ENCODE assay signal across 15 cellular contexts in the genomic region with DNA sequence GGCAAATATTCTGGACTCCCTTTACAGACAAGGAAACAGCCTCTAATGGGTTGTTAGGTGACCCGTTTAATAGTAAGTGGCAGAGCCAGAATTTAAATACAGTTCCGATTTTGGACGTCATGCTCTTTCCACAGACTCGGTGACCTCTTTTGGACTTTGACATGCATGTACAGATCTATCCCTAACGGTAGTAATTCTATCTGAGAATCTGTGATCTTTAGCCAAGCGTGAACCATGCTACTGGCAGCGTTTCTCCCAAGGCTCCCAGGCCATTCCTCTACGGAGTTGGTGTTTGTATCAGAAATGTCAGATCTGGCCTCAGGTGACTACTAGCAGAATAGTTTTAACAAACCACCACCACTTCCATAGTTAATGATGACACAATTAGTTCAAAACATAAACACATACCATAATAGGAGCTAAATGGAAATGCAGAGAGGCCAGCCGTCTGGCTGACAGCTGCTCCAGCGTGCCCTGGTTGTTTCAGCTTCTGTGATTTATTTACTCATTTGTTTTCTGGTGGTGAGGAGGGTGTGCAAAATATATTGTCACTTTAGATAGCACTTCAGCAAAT.
A peak's percentile ranks its signal among the peaks of the same experiment; 100 is the strongest.
DNase-seq lines count a peak whose midpoint lies in the region; ATAC-seq, FAIRE-seq and TF ChIP-seq lines count a peak whose summit lies in the region.
"Had no signal": no experiment of that assay in that cellular context is flagged by ENCODE, and none has a peak within 500 bp of the region (broad histone marks: within the 10 kb centered on the region; RNA-seq: fewer than 3 reads in every experiment).

No MANE protein-coding gene starts in this region.

- no peaks in the 10 kb centered on the region for H3K27me3 ChIP-seq in astrocyte (ENCODE audit: insufficient read depth, low read length)

- no peaks in the 10 kb centered on the region for H3K36me3 Mint-ChIP-seq in astrocyte (ENCODE audit: low read depth, unreplicated experiment)
- no peaks in the 10 kb centered on the region for H3K36me3 Mint-ChIP-seq in nephron progenitor cell (ENCODE audit: low read depth)
- H3K36me3 Mint-ChIP-seq in activated naive CD8-positive, alpha-beta T cell treated with anti-CD3 and anti-CD28 coated beads, Interleukin-2, amount 50 U/mL, for 24 hours (ENCODE audit: low read depth): no peaks in the 10 kb centered on the region
- H3K36me3 Mint-ChIP-seq: CD4-positive, CD25-positive, alpha-beta regulatory T cell had no signal

- H4K20me1 ChIP-seq in astrocyte (ENCODE audit: insufficient read depth, low read length): no peaks in the 10 kb centered on the region

- TF ChIP-seq CTCF in astrocyte (IDR thresholded peaks at IDR 0.05; ENCODE audit: insufficient read depth, low read depth, low read length) (no peak), nephron progenitor cell (IDR thresholded peaks at IDR 0.05) (no peak)

- no peak overlapping the region for H2AFZ ChIP-seq in astrocyte (ENCODE audit: low read depth, low read length)

- H3K4me3 Mint-ChIP-seq in astrocyte (ENCODE audit: unreplicated experiment): no peak overlapping the region
- peak overlapping the region; percentile 29 for H3K4me3 Mint-ChIP-seq in nephron progenitor cell
- H3K4me3 Mint-ChIP-seq in activated naive CD8-positive, alpha-beta T cell treated with anti-CD3 and anti-CD28 coated beads, Interleukin-2, amount 50 U/mL, for 24 hours: no peak overlapping the region
- H3K4me3 Mint-ChIP-seq: CD4-positive, CD25-positive, alpha-beta regulatory T cell had no signal

- peaks cover 14% of the 10 kb centered on the region for H3K4me1 Mint-ChIP-seq in astrocyte (ENCODE audit: low read depth, unreplicated experiment)
- peaks cover 22% of the 10 kb centered on the region for H3K4me1 Mint-ChIP-seq in nephron progenitor cell
- H3K4me1 Mint-ChIP-seq in activated naive CD8-positive, alpha-beta T cell treated with anti-CD3 and anti-CD28 coated beads, Interleukin-2, amount 50 U/mL, for 24 hours: no peaks in the 10 kb centered on the region
- H3K4me1 Mint-ChIP-seq: CD4-positive, CD25-positive, alpha-beta regulatory T cell had no signal

- H3K9me3 ChIP-seq in astrocyte (ENCODE audit: insufficient read depth, low read depth, low read length): no peaks in the 10 kb centered on the region

- H3K27ac Mint-ChIP-seq in astrocyte (ENCODE audit: unreplicated experiment) (no peak overlapping the region), nephron progenitor cell (peak overlapping the region; percentile 88)
- no peak overlapping the region for H3K27ac Mint-ChIP-seq in activated naive CD8-positive, alpha-beta T cell treated with anti-CD3 and anti-CD28 coated beads, Interleukin-2, amount 50 U/mL, for 24 hours
- H3K27ac Mint-ChIP-seq: CD4-positive, CD25-positive, alpha-beta regulatory T cell had no signal

- no peak for FAIRE-seq in astrocyte (lab: Jason Lieb, UNC)
- no peak for FAIRE-seq in RCC 7860 (lab: Jason Lieb, UNC)
- FAIRE-seq: A204.1 had no signal

- no peak for ATAC-seq in activated naive CD8-positive, alpha-beta T cell treated with anti-CD3 and anti-CD28 coated beads, Interleukin-2, amount 50 U/mL, for 24 hours

- H3K9me3 Mint-ChIP-seq in astrocyte (ENCODE audit: unreplicated experiment) (no peaks in the 10 kb centered on the region), nephron progenitor cell (no peaks in the 10 kb centered on the region)
- H3K9me3 Mint-ChIP-seq in activated naive CD8-positive, alpha-beta T cell treated with anti-CD3 and anti-CD28 coated beads, Interleukin-2, amount 50 U/mL, for 24 hours: peaks cover 4% of the 10 kb centered on the region

- H3K9ac ChIP-seq in astrocyte (ENCODE audit: low read length): no peak overlapping the region

- H3K27ac ChIP-seq in astrocyte (ENCODE audit: low read depth, low read length): no peak overlapping the region

- H3K4me2 ChIP-seq in astrocyte (ENCODE audit: low read length): peak overlapping the region; percentile 14

- H3K79me2 ChIP-seq in astrocyte (ENCODE audit: insufficient read depth, low read length): no peaks in the 10 kb centered on the region

- H3K4me3 ChIP-seq in astrocyte (ENCODE audit: insufficient read depth, low read depth, low read length): no peak overlapping the region

- H3K36me3 ChIP-seq in astrocyte (ENCODE audit: insufficient read depth, low read length): no peaks in the 10 kb centered on the region

- H3K27me3 Mint-ChIP-seq in astrocyte (ENCODE audit: low read depth, unreplicated experiment) (no peaks in the 10 kb centered on the region), nephron progenitor cell (ENCODE audit: low read depth, poor library complexity) (peaks cover 3% of the 10 kb centered on the region)
- H3K27me3 Mint-ChIP-seq in activated naive CD8-positive, alpha-beta T cell treated with anti-CD3 and anti-CD28 coated beads, Interleukin-2, amount 50 U/mL, for 24 hours: no peaks in the 10 kb centered on the region
- H3K27me3 Mint-ChIP-seq: CD4-positive, CD25-positive, alpha-beta regulatory T cell had no signal

- no peaks in the 10 kb centered on the region for H3K4me1 ChIP-seq in astrocyte (ENCODE audit: insufficient read depth, low read length)

- DNase-seq in DMS 273 (lab: John Stamatoyannopoulos, UW; ENCODE audit: unreplicated experiment): peak; percentile 73
- DNase-seq in HCEC 1CT: peak; percentile 58
- DNase-seq in astrocyte (ENCODE audit: low read depth): peak; percentile 32
- DNase-seq in nephron progenitor cell: peak; percentile 15
- no peak for DNase-seq in anterior cingulate cortex (lab: John Stamatoyannopoulos, UW)
- DNase-seq in RCC 7860 (ENCODE audit: low spot score): no peak
- DNase-seq in NCI-H345 treated with DMSO at 0.1 percent for 48 hours (lab: John Stamatoyannopoulos, UW; ENCODE audit: unreplicated experiment): no peak
- DNase-seq in activated naive CD8-positive, alpha-beta T cell treated with anti-CD3 and anti-CD28 coated beads, Interleukin-2, amount 50 U/mL, for 24 hours: no peak
- DNase-seq: CD4-positive, CD25-positive, alpha-beta regulatory T cell; DMS79; H7; MV-4-11; NCI-H1436 treated with DMSO at 0.1 percent for 48 hours; NCI-H2107 had no signal

Comparison
In these comparisons a context has a peak if more than half of its experiments do, and no peak if none do; other contexts are left out.
1. DNase-seq: peak in DMS 273 (single experiment), HCEC 1CT (single experiment), astrocyte (single experiment) and nephron progenitor cell (single experiment); none in anterior cingulate cortex (0 of 58), RCC 7860 (single experiment), NCI-H345 treated with DMSO at 0.1 percent for 48 hours (single experiment) and activated naive CD8-positive, alpha-beta T cell treated with anti-CD3 and anti-CD28 coated beads, Interleukin-2, amount 50 U/mL, for 24 hours (single experiment).